Comparison of ENCODE assay signal across 8 cellular contexts in the genomic region with DNA sequence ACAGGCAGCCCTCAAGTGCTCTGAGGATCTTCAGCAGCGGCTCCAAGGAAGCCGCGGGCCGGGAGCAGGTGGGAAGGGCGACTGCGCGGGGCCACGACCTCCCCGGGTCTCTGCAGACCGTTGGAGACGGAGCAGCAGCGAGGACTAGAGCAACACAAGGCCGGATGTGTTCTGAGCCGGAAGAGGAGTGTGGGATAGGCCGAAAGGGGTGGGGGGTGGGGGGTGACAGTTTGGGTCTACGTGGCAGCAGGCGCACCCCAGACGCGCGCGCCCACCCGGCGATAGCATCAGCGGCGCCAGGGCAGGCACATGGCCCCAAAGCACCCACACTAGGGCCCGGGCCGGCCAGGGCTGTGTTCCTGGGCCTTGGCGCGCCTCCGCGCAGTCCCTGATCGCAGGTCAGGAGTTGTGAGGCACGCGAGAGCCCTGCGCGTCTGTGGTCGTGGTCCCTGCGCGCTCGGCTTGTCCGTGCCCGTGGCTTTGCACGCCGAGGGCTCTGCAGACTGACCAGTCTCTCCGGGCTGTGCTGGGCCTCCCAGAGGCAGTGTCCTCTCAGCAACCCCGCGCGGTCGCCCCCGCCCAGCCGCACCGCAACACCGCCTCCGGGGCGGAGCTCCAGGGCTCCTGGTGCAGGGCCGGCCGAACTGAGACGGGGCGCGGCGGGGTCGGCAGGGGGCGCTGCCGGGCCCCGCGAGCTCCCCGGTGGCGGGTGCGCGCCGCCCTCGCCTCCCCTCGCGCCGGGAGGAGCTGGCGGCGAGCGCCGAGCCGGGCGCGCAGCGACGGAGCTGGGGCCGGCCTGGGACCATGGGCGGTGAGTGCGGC. TPM values are rescaled to one million over a fixed set of nuclear protein-coding genes. Genes with fewer than 3 reads are reported as not detected.
DNase-seq lines count a peak whose midpoint lies in the region; ATAC-seq and TF ChIP-seq lines count a peak whose summit lies in the region.

A gene with protein sequence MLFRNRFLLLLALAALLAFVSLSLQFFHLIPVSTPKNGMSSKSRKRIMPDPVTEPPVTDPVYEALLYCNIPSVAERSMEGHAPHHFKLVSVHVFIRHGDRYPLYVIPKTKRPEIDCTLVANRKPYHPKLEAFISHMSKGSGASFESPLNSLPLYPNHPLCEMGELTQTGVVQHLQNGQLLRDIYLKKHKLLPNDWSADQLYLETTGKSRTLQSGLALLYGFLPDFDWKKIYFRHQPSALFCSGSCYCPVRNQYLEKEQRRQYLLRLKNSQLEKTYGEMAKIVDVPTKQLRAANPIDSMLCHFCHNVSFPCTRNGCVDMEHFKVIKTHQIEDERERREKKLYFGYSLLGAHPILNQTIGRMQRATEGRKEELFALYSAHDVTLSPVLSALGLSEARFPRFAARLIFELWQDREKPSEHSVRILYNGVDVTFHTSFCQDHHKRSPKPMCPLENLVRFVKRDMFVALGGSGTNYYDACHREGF (plus strand): TSS at position 725 of the 822 bp plus-strand sequence. CDS start 28,351 bp downstream, outside the sequence.

- ATAC-seq in GM18907 (IDR thresholded peaks at IDR 0.05; ENCODE audit: unreplicated experiment), result peak; percentile 98
- ATAC-seq in HG03139 (IDR thresholded peaks at IDR 0.05; ENCODE audit: unreplicated experiment), result peak; percentile 89

- peaks cover 3% of the 10 kb centered on the region for H3K9me3 Mint-ChIP-seq in chondrocyte (ENCODE audit: low read depth)

- H3K4me1 Mint-ChIP-seq in chondrocyte (ENCODE audit: low read depth), result peaks cover 37% of the 10 kb centered on the region

- no peaks in the 10 kb centered on the region for H3K27me3 Mint-ChIP-seq in chondrocyte (ENCODE audit: low read depth)

- TF ChIP-seq CTCF in chondrocyte (IDR thresholded peaks at IDR 0.05), result peak; percentile 82

- peak within 1 kb of the TSS; percentile 74 for H3K4me3 Mint-ChIP-seq in chondrocyte (ENCODE audit: unreplicated experiment)

- H3K27ac Mint-ChIP-seq in chondrocyte (ENCODE audit: unreplicated experiment), result peak within 1 kb of the TSS; percentile 75

- DNase-seq in AG20443 (ENCODE audit: low spot score) (peak; percentile 98), NCI-H226 (peak; percentile 82), chondrocyte (ENCODE audit: low spot score) (peak; percentile 98), left kidney (ENCODE audit: low read depth, low spot score) (peak; percentile 97)
- DNase-seq in activated CD4-positive, alpha-beta T cell treated with anti-CD3 and anti-CD28 coated beads for 1 hour, result peak; percentile 81
- DNase-seq in stimulated activated CD4-positive, alpha-beta T cell treated with anti-CD3 and anti-CD28 coated beads, Interleukin-2, amount 100 ng/mL, for 24 hours, result peak; percentile 91 to 93

- peaks cover 9% of the 10 kb centered on the region for H3K36me3 Mint-ChIP-seq in chondrocyte (ENCODE audit: low read depth)

RNA-seq across cellular contexts. Expression of the gene that starts here (rescaled TPM):
- total RNA-seq in chondrocyte, result 36.0 to 71.6 TPM (median 40.2 TPM) in 3 replicates

Comparison
In these comparisons a context has a peak if more than half of its experiments do, and no peak if none do; other contexts are left out.
1. Peak in every context shown above with its lines: DNase-seq and ATAC-seq.